In genomic region chr14:19025080-19025589, GRCh38 we compare ENCODE assay signal across 17 cellular contexts. TPM values are rescaled to one million over a fixed set of nuclear protein-coding genes. Genes with fewer than 3 reads are reported as not detected.
"Had no signal": no experiment of that assay in that cellular context is flagged by ENCODE, and none has a peak within 500 bp of the region (broad histone marks: within the 10 kb centered on the region; RNA-seq: fewer than 3 reads in every experiment).

No MANE protein-coding gene starts in this region.

RNA-seq across cellular contexts. Expression of gene POTEM, which starts 57.9 kb away (rescaled TPM):
- total RNA-seq: naive thymus-derived CD8-positive, alpha-beta T cell; natural killer cell treated with Interleukin-12 subunit alpha and Interleukin-12 subunit beta and Interleukin-15 and Interleukin-18, amount 100 ng/mL, for 72 hours; neural crest cell; omental fat pad; osteocyte; pancreas; posterior vena cava; pulmonary artery endothelial cell; right atrium auricular region; sciatic nerve; smooth muscle cell; suprapubic skin; transverse colon; urinary bladder; vagina had no signal
- polyA plus RNA-seq: naive thymus-derived CD8-positive, alpha-beta T cell; pancreas; smooth muscle cell; spleen; thymus; urinary bladder had no signal
